19 cellular contexts compared by ENCODE assay signal in genomic region chr5:169906745-169907649, GRCh38.
DNase-seq lines count a peak whose midpoint lies in the region; ATAC-seq and TF ChIP-seq lines count a peak whose summit lies in the region.
"Had no signal": no experiment of that assay in that cellular context is flagged by ENCODE, and none has a peak within 500 bp of the region (broad histone marks: within the 10 kb centered on the region; RNA-seq: fewer than 3 reads in every experiment).

No MANE protein-coding gene starts in this region.

- no peak overlapping the region for H3K4ac ChIP-seq in mesendoderm (ENCODE audit: low read depth, low read length)

- H2BK15ac ChIP-seq in mesendoderm (replicated peaks; ENCODE audit: low read depth): no peak overlapping the region

- H3K79me1 ChIP-seq in mesendoderm (ENCODE audit: low read length): no peaks in the 10 kb centered on the region

- peaks cover 89% of the 10 kb centered on the region for H3K79me2 ChIP-seq in GM23248 (ENCODE audit: insufficient read depth)
- no peaks in the 10 kb centered on the region for H3K79me2 ChIP-seq in mesendoderm (ENCODE audit: control insufficient read depth, insufficient read depth, low read length)

- no peak overlapping the region for H2AK5ac ChIP-seq in mesendoderm (ENCODE audit: low read length)

- no peak overlapping the region for H3K56ac ChIP-seq in mesendoderm (ENCODE audit: low read length)

- no peaks in the 10 kb centered on the region for H3K36me3 Mint-ChIP-seq in WTC11
- H3K36me3 Mint-ChIP-seq in activated naive CD8-positive, alpha-beta T cell treated with anti-CD3 and anti-CD28 coated beads, Interleukin-2, amount 50 U/mL, for 24 hours (ENCODE audit: low read depth): peaks cover 2% of the 10 kb centered on the region

- H3K4me3 ChIP-seq in left ventricle myocardium inferior (no peak overlapping the region), GM23248 (no peak overlapping the region), mesendoderm (ENCODE audit: low read length) (no peak overlapping the region), tibial artery (no peak overlapping the region)
- H3K4me3 ChIP-seq: cardiac muscle cell, esophagus muscularis mucosa, GM23338, lung had no signal

- H3K4me1 Mint-ChIP-seq in WTC11: peaks cover 17% of the 10 kb centered on the region
- H3K4me1 Mint-ChIP-seq in activated naive CD8-positive, alpha-beta T cell treated with anti-CD3 and anti-CD28 coated beads, Interleukin-2, amount 50 U/mL, for 24 hours: peaks cover 4% of the 10 kb centered on the region

- H2BK120ac ChIP-seq in mesendoderm (ENCODE audit: low read depth, low read length): peak overlapping the region; percentile 39

- no peak overlapping the region for H4K8ac ChIP-seq in mesendoderm (ENCODE audit: low read depth, low read length)

- 0 out of 2 replicates have a peak, but pooled peaks have one; percentile 22 for ATAC-seq in WTC11
- no peak for ATAC-seq in activated naive CD8-positive, alpha-beta T cell treated with anti-CD3 and anti-CD28 coated beads, Interleukin-2, amount 50 U/mL, for 24 hours
- ATAC-seq: GM23338, T-cell had no signal

- H3K9me2 ChIP-seq in GM23248 (ENCODE audit: insufficient read depth): no peaks in the 10 kb centered on the region

- no peak overlapping the region for H3K23ac ChIP-seq in mesendoderm (ENCODE audit: low read length)

- no peaks in the 10 kb centered on the region for H3K4me1 ChIP-seq in left ventricle myocardium inferior
- H3K4me1 ChIP-seq in GM23248 (ENCODE audit: insufficient read depth): peaks cover 9% of the 10 kb centered on the region
- H3K4me1 ChIP-seq in mesendoderm (ENCODE audit: control insufficient read depth, low read depth, low read length): no peaks in the 10 kb centered on the region
- H3K4me1 ChIP-seq in tibial artery: no peaks in the 10 kb centered on the region
- H3K4me1 ChIP-seq: Caco-2, esophagus muscularis mucosa had no signal

- peak overlapping the region; percentile 57 for H3K18ac ChIP-seq in mesendoderm (ENCODE audit: low read length)

- H3K36me3 ChIP-seq in left ventricle myocardium inferior: no peaks in the 10 kb centered on the region
- H3K36me3 ChIP-seq in GM23248 (ENCODE audit: low read depth): no peaks in the 10 kb centered on the region
- H3K36me3 ChIP-seq in mesendoderm (ENCODE audit: control insufficient read depth, insufficient read depth, low read length): no peaks in the 10 kb centered on the region
- H3K36me3 ChIP-seq in tibial artery: no peaks in the 10 kb centered on the region
- H3K36me3 ChIP-seq: cardiac muscle cell, esophagus muscularis mucosa had no signal

- H2AFZ ChIP-seq in GM23248: no peak overlapping the region
- H2AFZ ChIP-seq: GM23338 had no signal

- no peak overlapping the region for H3K4me3 Mint-ChIP-seq in WTC11
- H3K4me3 Mint-ChIP-seq in activated naive CD8-positive, alpha-beta T cell treated with anti-CD3 and anti-CD28 coated beads, Interleukin-2, amount 50 U/mL, for 24 hours: no peak overlapping the region
- H3K4me3 Mint-ChIP-seq: activated CD4-positive, alpha-beta T cell treated with anti-CD3 and anti-CD28 coated beads, Interleukin-2, amount 10 ng/mL, durations not matched to agents 24 days and 14 days; GM23338; T-cell had no signal

- H3K9ac ChIP-seq in GM23248 (no peak overlapping the region), mesendoderm (ENCODE audit: low read length) (no peak overlapping the region)

- WGBS in GM23248 (ENCODE audit: low coverage in 1 of 2, low lambda C conversion rate in 2 of 2, missing lambda C conversion rate in 2 of 2), 2 experiments: 23 to 25% methylated on average over 8 of the region's 8 CpGs
- WGBS in mesendoderm (ENCODE audit: extremely low coverage, insufficient coverage, low lambda C conversion rate): no CpG with 5 or more reads among the region's 8 CpGs

- peaks cover 40% of the 10 kb centered on the region for H3F3A ChIP-seq in GM23248 (ENCODE audit: insufficient read depth)

- H3K9me3 ChIP-seq in left ventricle myocardium inferior (replicated peaks) (no peaks in the 10 kb centered on the region), GM23248 (ENCODE audit: low read depth) (no peaks in the 10 kb centered on the region), tibial artery (no peaks in the 10 kb centered on the region)
- H3K9me3 ChIP-seq: Caco-2, esophagus muscularis mucosa had no signal

- H3K27ac ChIP-seq in left ventricle myocardium inferior (replicated peaks) (peak overlapping the region; percentile 5), GM23248 (peak overlapping the region; percentile 34), mesendoderm (ENCODE audit: low read depth, low read length) (no peak overlapping the region), tibial artery (no peak overlapping the region)
- H3K27ac ChIP-seq: cardiac muscle cell, esophagus muscularis mucosa had no signal

- H3K27me3 Mint-ChIP-seq in WTC11 (ENCODE audit: low read depth): peaks cover 25% of the 10 kb centered on the region
- H3K27me3 Mint-ChIP-seq in activated naive CD8-positive, alpha-beta T cell treated with anti-CD3 and anti-CD28 coated beads, Interleukin-2, amount 50 U/mL, for 24 hours: no peaks in the 10 kb centered on the region
- H3K27me3 Mint-ChIP-seq: activated CD4-positive, alpha-beta T cell treated with anti-CD3 and anti-CD28 coated beads, Interleukin-2, amount 10 ng/mL, durations not matched to agents 24 days and 14 days; T-cell had no signal

- H3K4me2 ChIP-seq in GM23248 (ENCODE audit: unreplicated experiment) (peak overlapping the region; percentile 37), mesendoderm (ENCODE audit: low read length) (no peak overlapping the region)
- H3K4me2 ChIP-seq: GM23338 had no signal

- no peak overlapping the region for H3K27ac Mint-ChIP-seq in WTC11
- H3K27ac Mint-ChIP-seq in activated naive CD8-positive, alpha-beta T cell treated with anti-CD3 and anti-CD28 coated beads, Interleukin-2, amount 50 U/mL, for 24 hours: no peak overlapping the region
- H3K27ac Mint-ChIP-seq: activated CD4-positive, alpha-beta T cell treated with anti-CD3 and anti-CD28 coated beads, Interleukin-2, amount 10 ng/mL, durations not matched to agents 24 days and 14 days; GM23338; T-cell had no signal

- intact Hi-C loops in left ventricle myocardium inferior (cut with micrococcal nuclease) (no loop called here), cardiac septum (cut with DNase I) (no loop called here), tibial artery (cut with DNase I; ENCODE audit: low total_unique reads) (no loop called here)

- DNase-seq in left ventricle myocardium inferior (no peak), cardiac septum (ENCODE audit: low spot score) (no peak), GM23248 (peak; percentile 70), WTC11 (ENCODE audit: low spot score) (no peak), mesendoderm (peak; percentile 83), OCI-M2 (lab: John Stamatoyannopoulos, UW; ENCODE audit: unreplicated experiment) (no peak), tibial artery (no peak)
- no peak for DNase-seq in activated naive CD8-positive, alpha-beta T cell treated with anti-CD3 and anti-CD28 coated beads, Interleukin-2, amount 50 U/mL, for 24 hours
- DNase-seq: activated CD4-positive, alpha-beta T cell treated with anti-CD3 and anti-CD28 coated beads, Interleukin-2, amount 10 ng/mL, durations not matched to agents 24 days and 14 days; activated effector memory CD4-positive, alpha-beta T cell treated with Interleukin-2 at 50 U/mL for 16 hours; Caco-2; effector CD4-positive, alpha-beta T cell; NCI-H1436 treated with DMSO at 0.1 percent for 48 hours; SHP77 treated with DMSO at 0.1 percent for 48 hours; T-cell had no signal

- in situ Hi-C loops in GM23248 (cut with MboI): no loop called here

- POLR2A ChIA-PET in WTC11 (lab: Charles Lee): no interaction called here

- peaks cover 3% of the 10 kb centered on the region for H3K27me3 ChIP-seq in left ventricle myocardium inferior (ENCODE audit: low read depth)
- H3K27me3 ChIP-seq in GM23248 (replicated peaks; ENCODE audit: insufficient read depth): no peaks in the 10 kb centered on the region
- no peaks in the 10 kb centered on the region for H3K27me3 ChIP-seq in mesendoderm (ENCODE audit: insufficient read depth, low read length, poor library complexity)
- H3K27me3 ChIP-seq in tibial artery: no peaks in the 10 kb centered on the region
- H3K27me3 ChIP-seq: cardiac muscle cell, esophagus muscularis mucosa had no signal

- no peak overlapping the region for H2BK5ac ChIP-seq in mesendoderm (ENCODE audit: low read length)

- CTCF ChIA-PET in WTC11 (lab: Charles Lee): interaction anchor here (2.0 kb wide), 1 partner anchor 73 kb away, joined by 11 read pairs; the partner anchor contains the start of gene INSYN2B

- H4K5ac ChIP-seq in mesendoderm (ENCODE audit: low read length): no peak overlapping the region

- no peaks in the 10 kb centered on the region for H3K9me3 Mint-ChIP-seq in WTC11
- H3K9me3 Mint-ChIP-seq in activated naive CD8-positive, alpha-beta T cell treated with anti-CD3 and anti-CD28 coated beads, Interleukin-2, amount 50 U/mL, for 24 hours: no peaks in the 10 kb centered on the region
- H3K9me3 Mint-ChIP-seq: activated CD4-positive, alpha-beta T cell treated with anti-CD3 and anti-CD28 coated beads, Interleukin-2, amount 10 ng/mL, durations not matched to agents 24 days and 14 days; GM23338; T-cell had no signal

- no peaks in the 10 kb centered on the region for H4K20me1 ChIP-seq in GM23248 (ENCODE audit: insufficient read depth)

- TF ChIP-seq CTCF in left ventricle myocardium inferior (IDR thresholded peaks at IDR 0.05; ENCODE audit: borderline replicate concordance) (no peak), WTC11 (IDR thresholded peaks at IDR 0.05) (no peak), tibial artery (IDR thresholded peaks at IDR 0.05) (no peak)

Comparison
In these comparisons a context has a peak if more than half of its experiments do, and no peak if none do; other contexts are left out.
1. DNase-seq: peak in GM23248 (single experiment) and mesendoderm (single experiment); none in left ventricle myocardium inferior (single experiment), cardiac septum (single experiment), WTC11 (single experiment), activated naive CD8-positive, alpha-beta T cell treated with anti-CD3 and anti-CD28 coated beads, Interleukin-2, amount 50 U/mL, for 24 hours (single experiment), OCI-M2 (single experiment) and tibial artery (0 of 2).
2. H3K27ac ChIP-seq: peak in left ventricle myocardium inferior (single experiment) and GM23248 (single experiment); none in mesendoderm (single experiment) and tibial artery (0 of 2).